ENCODE assay signal across 9 cellular contexts in genomic region chr6:86937219-86938079, GRCh38. TPM values are rescaled to one million over a fixed set of nuclear protein-coding genes. Genes with fewer than 3 reads are reported as not detected.
DNase-seq lines count a peak whose midpoint lies in the region; ATAC-seq and TF ChIP-seq lines count a peak whose summit lies in the region.
"Had no signal": no experiment of that assay in that cellular context is flagged by ENCODE, and none has a peak within 500 bp of the region (broad histone marks: within the 10 kb centered on the region; RNA-seq: fewer than 3 reads in every experiment).

Gene HTR1E (plus strand): TSS chr6:86937528. CDS start chr6:87015335, 77,807 bp downstream.

- no peaks in the 10 kb centered on the region for H3K36me3 Mint-ChIP-seq in activated naive CD8-positive, alpha-beta T cell treated with anti-CD3 and anti-CD28 coated beads for 36 hours

- H3K27me3 Mint-ChIP-seq in activated naive CD8-positive, alpha-beta T cell treated with anti-CD3 and anti-CD28 coated beads for 36 hours, result peaks cover 43% of the 10 kb centered on the region

- H3K4me3 Mint-ChIP-seq in activated naive CD8-positive, alpha-beta T cell treated with anti-CD3 and anti-CD28 coated beads for 36 hours, result no peak within 1 kb of the TSS
- H3K4me3 Mint-ChIP-seq: stimulated activated naive CD8-positive, alpha-beta T cell treated with anti-CD3 and anti-CD28 coated beads, Interleukin-15, Interleukin-2, amounts not matched to agents 100 ng/mL and 50 ng/mL, for 24 hours had no signal

- H3K36me3 ChIP-seq in ES-I3 (ENCODE audit: insufficient read depth, low read length) (no peaks in the 10 kb centered on the region; the same call in 1 of the 2 replicates), sigmoid colon (no peaks in the 10 kb centered on the region)
- no peaks in the 10 kb centered on the region for H3K36me3 ChIP-seq in effector memory CD4-positive, alpha-beta T cell (ENCODE audit: control insufficient read depth, insufficient read depth, low read length)

- H3K4me3 ChIP-seq in sigmoid colon, result peak within 1 kb of the TSS in 3 of 4 donors; percentile 14 to 32 (median 28)
- no peak within 1 kb of the TSS for H3K4me3 ChIP-seq in effector memory CD4-positive, alpha-beta T cell (ENCODE audit: insufficient read depth, low read depth, low read length, poor library complexity, severe bottlenecking)

- ATAC-seq in GM21529 (IDR thresholded peaks at IDR 0.05; ENCODE audit: unreplicated experiment), result peak; percentile 55
- ATAC-seq in HG03108 (IDR thresholded peaks at IDR 0.05; ENCODE audit: unreplicated experiment), result no peak

- H3K4me1 Mint-ChIP-seq in activated naive CD8-positive, alpha-beta T cell treated with anti-CD3 and anti-CD28 coated beads for 36 hours, result no peaks in the 10 kb centered on the region

- TF ChIP-seq CTCF in sigmoid colon (IDR thresholded peaks at IDR 0.05), result peak in 1 of 4 experiments; percentile 18

- DNase-seq in NCI-H1048 (lab: John Stamatoyannopoulos, UW), result peak; percentile 34
- peak; percentile 6 for DNase-seq in activated naive CD8-positive, alpha-beta T cell treated with anti-CD3 and anti-CD28 coated beads for 36 hours
- DNase-seq in hypothalamus (lab: John Stamatoyannopoulos, UW), result peak in 32 of 51 donors; percentile 1 to 76 (median 19)
- no peak for DNase-seq in sigmoid colon
- no peak for DNase-seq in effector memory CD4-positive, alpha-beta T cell

- WGBS in sigmoid colon, 2 donors, result 4 to 9% methylated on average over 55 of the region's 55 CpGs

- peak within 1 kb of the TSS in 1 of 4 donors; percentile 21 for H3K27ac ChIP-seq in sigmoid colon
- H3K27ac ChIP-seq in effector memory CD4-positive, alpha-beta T cell (ENCODE audit: insufficient read depth, low read length, poor library complexity, severe bottlenecking), result no peak within 1 kb of the TSS

- H3K9me3 Mint-ChIP-seq in activated naive CD8-positive, alpha-beta T cell treated with anti-CD3 and anti-CD28 coated beads for 36 hours, result no peaks in the 10 kb centered on the region
- H3K9me3 Mint-ChIP-seq: stimulated activated naive CD8-positive, alpha-beta T cell treated with anti-CD3 and anti-CD28 coated beads, Interleukin-15, Interleukin-2, amounts not matched to agents 100 ng/mL and 50 ng/mL, for 24 hours had no signal

- no peak within 1 kb of the TSS for H3K27ac Mint-ChIP-seq in activated naive CD8-positive, alpha-beta T cell treated with anti-CD3 and anti-CD28 coated beads for 36 hours
- H3K27ac Mint-ChIP-seq: stimulated activated naive CD8-positive, alpha-beta T cell treated with anti-CD3 and anti-CD28 coated beads, Interleukin-15, Interleukin-2, amounts not matched to agents 100 ng/mL and 50 ng/mL, for 24 hours had no signal

- H3K9me3 ChIP-seq in ES-I3 (ENCODE audit: control insufficient read depth, insufficient read depth, low read length), result no peaks in the 10 kb centered on the region
- peaks cover 0 to 2% (median 0%) of the 10 kb centered on the region in 4 donors for H3K9me3 ChIP-seq in sigmoid colon
- no peaks in the 10 kb centered on the region for H3K9me3 ChIP-seq in effector memory CD4-positive, alpha-beta T cell (ENCODE audit: control insufficient read depth, low read length)

- H3K9ac ChIP-seq in ES-I3 (ENCODE audit: low read depth, low read length), result peak within 1 kb of the TSS; percentile 47

- intact Hi-C loops in sigmoid colon (cut with DNase I), result no loop called here

- H3K4me1 ChIP-seq in ES-I3 (ENCODE audit: insufficient read depth, low read length), result no peaks in the 10 kb centered on the region
- peaks cover 0 to 13% (median 11%) of the 10 kb centered on the region in 4 donors for H3K4me1 ChIP-seq in sigmoid colon
- no peaks in the 10 kb centered on the region for H3K4me1 ChIP-seq in effector memory CD4-positive, alpha-beta T cell (ENCODE audit: control insufficient read depth, insufficient read depth, low read length, poor library complexity, severe bottlenecking)

- no peak for TF ChIP-seq POLR2A in sigmoid colon (IDR thresholded peaks at IDR 0.05)

- TF ChIP-seq EP300 in sigmoid colon (IDR thresholded peaks at IDR 0.05), result no peak

- H3K27me3 ChIP-seq in sigmoid colon, result peaks cover 0 to 30% (median 10%) of the 10 kb centered on the region in 3 donors
- H3K27me3 ChIP-seq in effector memory CD4-positive, alpha-beta T cell (replicated peaks; ENCODE audit: control insufficient read depth, insufficient read depth, low read length, poor library complexity, severe bottlenecking), result no peaks in the 10 kb centered on the region

RNA-seq across cellular contexts. Expression of gene HTR1E, which starts in this region (rescaled TPM):
- not detected for total RNA-seq in activated naive CD8-positive, alpha-beta T cell treated with anti-CD3 and anti-CD28 coated beads for 36 hours
- total RNA-seq in sigmoid colon, result not detected
- under 1 TPM in 1 of 3 donors, not detected in 2; 0.03 TPM for polyA plus RNA-seq in sigmoid colon

Comparison
In these comparisons a context has a peak if more than half of its experiments do, and no peak if none do; other contexts are left out.
1. Peak in DNase-seq in activated naive CD8-positive, alpha-beta T cell treated with anti-CD3 and anti-CD28 coated beads for 36 hours; RNA of the gene not detected or under 1 TPM.
2. DNase-seq: peak in NCI-H1048 (single experiment) and hypothalamus (32 of 51); none in sigmoid colon (single experiment) and effector memory CD4-positive, alpha-beta T cell (0 of 3).